In the genomic region with DNA sequence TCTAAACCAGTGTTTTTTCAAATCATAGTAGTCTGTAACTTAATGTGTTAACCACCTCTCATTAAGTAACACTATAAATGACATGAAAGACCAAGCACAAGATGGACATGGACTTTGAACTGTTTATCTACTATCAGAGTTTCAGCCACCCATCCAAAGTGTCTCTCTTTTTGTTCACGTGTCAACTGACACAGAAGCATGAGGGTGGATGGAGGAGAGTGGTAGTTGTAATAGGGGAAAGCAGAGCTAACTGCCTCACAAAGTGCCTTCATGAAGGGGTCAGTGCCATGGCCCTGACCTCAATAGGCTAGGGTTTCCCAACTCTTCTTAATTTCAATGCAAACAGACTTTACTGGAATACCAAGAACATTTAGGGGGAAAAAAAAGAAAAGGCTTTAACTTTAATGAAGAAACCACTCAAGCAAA, we compare ENCODE assay signal across 14 cellular contexts.
"Had no signal": no experiment of that assay in that cellular context is flagged by ENCODE, and none has a peak within 500 bp of the region (broad histone marks: within the 10 kb centered on the region; RNA-seq: fewer than 3 reads in every experiment).

No MANE protein-coding gene starts in this region.

- H3K9me3 ChIP-seq: adrenal gland, pancreas, transverse colon had no signal

- H3K27ac Mint-ChIP-seq: activated naive CD4-positive, alpha-beta T cell treated with anti-CD3 and anti-CD28 coated beads, Interleukin-2, amount 10 ng/mL, durations not matched to agents 7 days and 5 days; T-helper 2 cell treated with Interferon-gamma antibody and Interleukin-4, amounts not matched to agents 5 μg/mL and 100 μg/mL, for 36 hours had no signal

- DNase-seq: activated CD4-positive, alpha-beta T cell treated with anti-CD3 and anti-CD28 coated beads, Interleukin-2, amount 50 U/mL, for 48 hours; activated naive CD4-positive, alpha-beta T cell treated with anti-CD3 and anti-CD28 coated beads, Interleukin-2, amount 10 ng/mL, durations not matched to agents 7 days and 5 days; caudate nucleus; kidney; midbrain; naive B cell; pancreas; stimulated activated CD4-positive, alpha-beta T cell treated with anti-CD3 and anti-CD28 coated beads, Interleukin-4, amount 100 ng/mL, for 1 hour; stimulated activated naive CD4-positive, alpha-beta T cell; transverse colon had no signal

- H3K9me3 Mint-ChIP-seq: activated naive CD4-positive, alpha-beta T cell treated with anti-CD3 and anti-CD28 coated beads, Interleukin-2, amount 10 ng/mL, durations not matched to agents 7 days and 5 days; naive B cell; T-helper 2 cell treated with Interferon-gamma antibody and Interleukin-4, amounts not matched to agents 5 μg/mL and 100 μg/mL, for 36 hours had no signal

- H3K27me3 Mint-ChIP-seq: activated naive CD4-positive, alpha-beta T cell treated with anti-CD3 and anti-CD28 coated beads, Interleukin-2, amount 10 ng/mL, durations not matched to agents 7 days and 5 days; naive B cell had no signal

- H3K4me1 Mint-ChIP-seq: naive B cell had no signal

- H3K27me3 ChIP-seq: adrenal gland, pancreas, transverse colon had no signal

- H3K4me1 ChIP-seq: adrenal gland, pancreas had no signal

- H3K4me3 ChIP-seq: adrenal gland, lung, pancreas, transverse colon had no signal

- H3K4me3 Mint-ChIP-seq: activated naive CD4-positive, alpha-beta T cell treated with anti-CD3 and anti-CD28 coated beads, Interleukin-2, amount 10 ng/mL, durations not matched to agents 7 days and 5 days; naive B cell; T-helper 2 cell treated with Interferon-gamma antibody and Interleukin-4, amounts not matched to agents 5 μg/mL and 100 μg/mL, for 36 hours had no signal

- ATAC-seq: activated CD4-positive, CD25-positive, alpha-beta regulatory T cell treated with anti-CD3 and anti-CD28 coated beads, Interleukin-2, amount 50 U/mL, for 24 hours; pancreas had no signal

- H3K27ac ChIP-seq: adrenal gland, pancreas, transverse colon had no signal
